8 cellular contexts compared by ENCODE assay signal in genomic region chr7:151085691-151086620, GRCh38. TPM values are rescaled to one million over a fixed set of nuclear protein-coding genes. Genes with fewer than 3 reads are reported as not detected.
DNase-seq lines count a peak whose midpoint lies in the region; ATAC-seq and TF ChIP-seq lines count a peak whose summit lies in the region.

AGAP3 (plus strand) TSS chr7:151086475; CDS start chr7:151086742, 267 bp downstream.

- peak; percentile 45 for ATAC-seq in HG03066 (IDR thresholded peaks at IDR 0.05; ENCODE audit: low read depth, unreplicated experiment)

- H3K4me3 ChIP-seq in colonic mucosa, result peak within 1 kb of the TSS; percentile 77

- intact Hi-C loops in colonic mucosa (cut with DNase I), result no loop called here

- H3K9ac ChIP-seq in colonic mucosa (ENCODE audit: low read depth in 2 of 2, low read length in 2 of 2), result peak within 1 kb of the TSS; percentile 89 to 92

- peaks cover 20% of the 10 kb centered on the region for H3K4me1 ChIP-seq in colonic mucosa

- TF ChIP-seq CTCF in colonic mucosa (IDR thresholded peaks at IDR 0.05), result no peak

- peak within 1 kb of the TSS; percentile 77 for H3K27ac ChIP-seq in colonic mucosa

- peak; percentile 85 for DNase-seq in ACHN
- DNase-seq in NCI-H345 treated with DMSO at 0.1 percent for 48 hours (lab: John Stamatoyannopoulos, UW; ENCODE audit: unreplicated experiment), result peak; percentile 47
- peak; percentile 53 for DNase-seq in activated CD4-positive, CD25-positive, alpha-beta regulatory T cell treated with anti-CD3 and anti-CD28 coated beads, Interleukin-2, amount 50 U/mL, for 72 hours
- DNase-seq in colonic mucosa, result peak; percentile 91
- peak; percentile 52 for DNase-seq in kidney glomerular epithelial cell (lab: John Stamatoyannopoulos, UW)
- peak; percentile 23 to 48 for DNase-seq in stimulated activated CD4-positive, alpha-beta T cell treated with anti-CD3 and anti-CD28 coated beads, Interleukin-12 subunit alpha, Interleukin-12 subunit beta, amount 100 ng/mL, for 24 hours (ENCODE audit: low read depth in 2 of 2)

- no peaks in the 10 kb centered on the region for H3K9me3 ChIP-seq in colonic mucosa

- in situ Hi-C loops in ACHN (cut with HindIII; ENCODE audit: low pct_ligation_motif_present, low pct_unique_long_range_greater_than_20kb, low sequenced_read_pairs), result loop anchor here (5.0 kb wide), 1 partner anchor 61 kb away; no protein-coding TSS in a partner anchor

- no peaks in the 10 kb centered on the region for H3K27me3 ChIP-seq in colonic mucosa

- peak; percentile 64 for TF ChIP-seq POLR2A in GM18526 (IDR thresholded peaks at IDR 0.05; ENCODE audit: extremely low read depth, insufficient read length)

- H3K36me3 ChIP-seq in colonic mucosa, result no peaks in the 10 kb centered on the region

RNA-seq across cellular contexts. Expression of gene AGAP3, which starts in this region (rescaled TPM):
- 10 to 100 TPM; 50.8 to 79.2 TPM for total RNA-seq in colonic mucosa

Comparison
In these comparisons a context has a peak if more than half of its experiments do, and no peak if none do; other contexts are left out.
1. Peak in every context shown above with its lines: DNase-seq, ATAC-seq, H3K4me3 ChIP-seq and H3K27ac ChIP-seq.
2. DNase-seq: peak in every context shown above with its lines; median percentile 91 in colonic mucosa; 85 in ACHN; 53 in activated CD4-positive, CD25-positive, alpha-beta regulatory T cell treated with anti-CD3 and anti-CD28 coated beads, Interleukin-2, amount 50 U/mL, for 72 hours; 52 in kidney glomerular epithelial cell; 47 in NCI-H345 treated with DMSO at 0.1 percent for 48 hours; 36 in stimulated activated CD4-positive, alpha-beta T cell treated with anti-CD3 and anti-CD28 coated beads, Interleukin-12 subunit alpha, Interleukin-12 subunit beta, amount 100 ng/mL, for 24 hours.